28 cellular contexts compared by ENCODE assay signal in the genomic region with DNA sequence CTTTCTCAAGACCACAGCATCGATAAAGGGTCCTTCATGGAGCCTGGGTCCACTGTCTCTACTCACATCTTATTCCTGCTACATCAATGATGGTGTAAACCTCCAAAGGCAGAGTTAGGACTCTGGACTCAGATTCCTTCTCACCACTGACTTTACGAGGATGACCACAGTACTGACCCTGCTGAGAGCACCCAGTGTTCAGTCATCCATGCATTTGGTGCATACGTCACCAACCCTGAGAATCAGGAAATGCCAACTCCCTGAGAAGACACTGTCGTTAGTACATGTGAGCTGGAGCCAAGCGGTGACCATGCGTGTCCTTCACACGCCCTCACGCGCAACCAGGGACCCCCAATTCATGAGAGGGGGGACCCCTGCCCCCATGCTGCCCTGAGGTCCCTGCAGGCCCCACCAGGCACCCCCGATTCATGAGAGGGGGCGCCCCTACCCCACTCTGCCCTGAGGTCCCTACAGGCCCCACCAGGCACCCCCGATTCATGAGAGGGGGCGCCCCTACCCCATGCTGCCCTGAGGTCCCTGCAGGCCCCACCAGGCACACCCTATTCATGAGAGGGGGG.
DNase-seq lines count a peak whose midpoint lies in the region; ATAC-seq, FAIRE-seq and TF ChIP-seq lines count a peak whose summit lies in the region.
"Had no signal": no experiment of that assay in that cellular context is flagged by ENCODE, and none has a peak within 500 bp of the region (broad histone marks: within the 10 kb centered on the region; RNA-seq: fewer than 3 reads in every experiment).

No MANE protein-coding gene starts in this region.

- CTCF ChIA-PET in HepG2 (lab: Yijun Ruan, JAX; ENCODE audit: low intra/inter-chr PET ratio, low total read pairs), result no interaction called here

- H3K36me3 Mint-ChIP-seq in T-helper 17 cell (ENCODE audit: low read depth), result no peaks in the 10 kb centered on the region
- H3K36me3 Mint-ChIP-seq: activated naive CD4-positive, alpha-beta T cell treated with anti-CD3 and anti-CD28 coated beads, Interleukin-2, amount 10 ng/mL, durations not matched to agents 7 days and 5 days had no signal

- H3K27ac Mint-ChIP-seq in T-helper 17 cell, result peak overlapping the region; percentile 24
- H3K27ac Mint-ChIP-seq: activated naive CD4-positive, alpha-beta T cell treated with anti-CD3 and anti-CD28 coated beads, Interleukin-2, amount 10 ng/mL, durations not matched to agents 7 days and 5 days; activated T-cell treated with anti-CD3 and anti-CD28 coated beads, Interleukin-2, amount 50 U/mL, for 72 hours; B cell; stimulated activated naive CD8-positive, alpha-beta T cell treated with anti-CD3 and anti-CD28 coated beads, Interleukin-15, Interleukin-2, amounts not matched to agents 100 ng/mL and 50 ng/mL, for 24 hours had no signal

- FAIRE-seq in HepG2 (lab: Jason Lieb, UNC) (no peak), kidney (lab: Jason Lieb, UNC) (no peak)
- FAIRE-seq: GM12892, GM19239, keratinocyte had no signal

- ATAC-seq in HepG2 (no peak), right lobe of liver (no peak), T-helper 17 cell (no peak), upper lobe of right lung (no peak)
- ATAC-seq: activated CD4-positive, CD25-positive, alpha-beta regulatory T cell treated with anti-CD3 and anti-CD28 coated beads, Interleukin-2, amount 50 U/mL, for 24 hours; activated T-cell treated with anti-CD3 and anti-CD28 coated beads, Interleukin-2, amount 50 U/mL, for 72 hours; gastroesophageal sphincter had no signal

- H3K9ac ChIP-seq in HepG2 (ENCODE audit: insufficient read depth, low read depth, low read length) (no peak overlapping the region), kidney (ENCODE audit: low read length in 2 of 2) (no peak overlapping the region)

- BruUV-seq in HepG2 (replicated peaks; lab: Mats Ljungman, UMichigan), result no TSS peak

- intact Hi-C loops in HepG2 (cut with micrococcal nuclease; ENCODE audit: unreplicated experiment) (no loop called here), right lobe of liver (cut with DNase I) (no loop called here), kidney (cut with DNase I) (no loop called here), upper lobe of right lung (cut with DNase I) (no loop called here), ascending aorta (cut with DNase I) (no loop called here)

- peaks cover 4% of the 10 kb centered on the region for H3K4me1 Mint-ChIP-seq in T-helper 17 cell
- H3K4me1 Mint-ChIP-seq: activated naive CD4-positive, alpha-beta T cell treated with anti-CD3 and anti-CD28 coated beads, Interleukin-2, amount 10 ng/mL, durations not matched to agents 7 days and 5 days had no signal

- H3K4me2 ChIP-seq in HepG2 (ENCODE audit: low read depth, low read length), result no peak overlapping the region

- WGBS in HepG2 (ENCODE audit: low lambda C conversion rate), result 33% methylated on average over 9 of the region's 13 CpGs
- 66% methylated on average over 3 of the region's 13 CpGs for WGBS in right lobe of liver (ENCODE audit: insufficient coverage, low coverage, low lambda C conversion rate, missing lambda C conversion rate)

- no peak overlapping the region for H2AFZ ChIP-seq in HepG2 (ENCODE audit: low read length)

- no peaks in the 10 kb centered on the region for H3K36me3 ChIP-seq in HepG2 (replicated peaks in 1 of 2; ENCODE audit: control insufficient read depth in 1 of 2, insufficient read depth in 2 of 2, low read length in 2 of 2)
- no peaks in the 10 kb centered on the region for H3K36me3 ChIP-seq in right lobe of liver
- H3K36me3 ChIP-seq in kidney (ENCODE audit: control insufficient read depth in 1 of 2, insufficient read depth in 2 of 2, low read length in 2 of 2), result no peaks in the 10 kb centered on the region
- no peaks in the 10 kb centered on the region for H3K36me3 ChIP-seq in upper lobe of right lung
- H3K36me3 ChIP-seq in ascending aorta, result no peaks in the 10 kb centered on the region
- H3K36me3 ChIP-seq: gastroesophageal sphincter, tibial nerve had no signal

- no peak overlapping the region for H3K27ac ChIP-seq in HepG2 (ENCODE audit: extremely low read length, insufficient read depth, low read length)
- no peak overlapping the region for H3K27ac ChIP-seq in right lobe of liver
- no peak overlapping the region for H3K27ac ChIP-seq in kidney (ENCODE audit: low read depth in 2 of 2, low read length in 2 of 2)
- no peak overlapping the region for H3K27ac ChIP-seq in upper lobe of right lung
- no peak overlapping the region for H3K27ac ChIP-seq in ascending aorta
- H3K27ac ChIP-seq: 22Rv1, gastroesophageal sphincter, tibial nerve had no signal

- no peak for DNase-seq in HepG2 (ENCODE audit: low spot score)
- no peak for DNase-seq in right lobe of liver
- DNase-seq in T-helper 17 cell, result no peak
- DNase-seq in kidney, result peak; percentile 48
- DNase-seq in upper lobe of right lung, result peak; percentile 45
- DNase-seq in SIG-M5 (lab: John Stamatoyannopoulos, UW), result no peak
- no peak for DNase-seq in ascending aorta (ENCODE audit: low spot score in 2 of 2)
- DNase-seq in effector CD4-positive, alpha-beta T cell, result no peak
- DNase-seq: activated CD8-positive, alpha-beta memory T cell treated with anti-CD3 and anti-CD28 coated beads for 24 hours; activated naive CD4-positive, alpha-beta T cell treated with anti-CD3 and anti-CD28 coated beads, Interleukin-2, amount 10 ng/mL, durations not matched to agents 7 days and 5 days; activated T-cell treated with anti-CD3 and anti-CD28 coated beads, Interleukin-2, amount 50 U/mL, for 72 hours; amygdala; cerebellar nuclear complex; DMS79; mammary epithelial cell; MM.1S; NCI-H1436 treated with DMSO at 0.1 percent for 48 hours; NCI-H510A treated with DMSO at 0.1 percent for 48 hours; nucleus accumbens had no signal

- no peaks in the 10 kb centered on the region for H3K9me3 ChIP-seq in HepG2 (ENCODE audit: low read length)
- H3K9me3 ChIP-seq in right lobe of liver, result no peaks in the 10 kb centered on the region
- H3K9me3 ChIP-seq in T-helper 17 cell (ENCODE audit: control insufficient read depth, low read length, poor library complexity, severe bottlenecking), result no peaks in the 10 kb centered on the region
- H3K9me3 ChIP-seq in kidney (ENCODE audit: control insufficient read depth in 1 of 2, low read length in 2 of 2), result no peaks in the 10 kb centered on the region
- no peaks in the 10 kb centered on the region for H3K9me3 ChIP-seq in upper lobe of right lung
- no peaks in the 10 kb centered on the region for H3K9me3 ChIP-seq in ascending aorta

- H3K27me3 Mint-ChIP-seq in T-helper 17 cell, result no peaks in the 10 kb centered on the region
- H3K27me3 Mint-ChIP-seq: activated naive CD4-positive, alpha-beta T cell treated with anti-CD3 and anti-CD28 coated beads, Interleukin-2, amount 10 ng/mL, durations not matched to agents 7 days and 5 days; B cell; stimulated activated naive CD8-positive, alpha-beta T cell treated with anti-CD3 and anti-CD28 coated beads, Interleukin-15, Interleukin-2, amounts not matched to agents 100 ng/mL and 50 ng/mL, for 24 hours had no signal

- H3K4me3 Mint-ChIP-seq in T-helper 17 cell, result no peak overlapping the region
- H3K4me3 Mint-ChIP-seq: activated naive CD4-positive, alpha-beta T cell treated with anti-CD3 and anti-CD28 coated beads, Interleukin-2, amount 10 ng/mL, durations not matched to agents 7 days and 5 days; activated T-cell treated with anti-CD3 and anti-CD28 coated beads, Interleukin-2, amount 50 U/mL, for 72 hours; B cell; stimulated activated naive CD8-positive, alpha-beta T cell treated with anti-CD3 and anti-CD28 coated beads, Interleukin-15, Interleukin-2, amounts not matched to agents 100 ng/mL and 50 ng/mL, for 24 hours had no signal

- TF ChIP-seq RAD21 in HepG2 (CRISPR knock-in tag; IDR thresholded peaks at IDR 0.05), result no peak

- TF ChIP-seq CTCF in HepG2 (CRISPR knock-in tag; IDR thresholded peaks at IDR 0.05) (no peak), right lobe of liver (IDR thresholded peaks at IDR 0.05) (no peak), kidney (IDR thresholded peaks at IDR 0.05; ENCODE audit: borderline replicate concordance, extremely low read depth, insufficient read depth) (no peak), upper lobe of right lung (IDR thresholded peaks at IDR 0.05) (no peak), ascending aorta (IDR thresholded peaks at IDR 0.05) (no peak)

- TF ChIP-seq POLR2A in HepG2 (IDR thresholded peaks at IDR 0.05; ENCODE audit: insufficient read depth in 1 of 2, low read depth in 2 of 2, low read length in 2 of 2), result no peak
- no peak for TF ChIP-seq POLR2A in right lobe of liver (IDR thresholded peaks at IDR 0.05)

- in situ Hi-C loops in HepG2 (cut with HindIII; ENCODE audit: extremely low pct_ligation_motif_present, low pct_unique_long_range_greater_than_20kb), result no loop called here

- H3K4me3 ChIP-seq in HepG2 (replicated peaks in 1 of 3; ENCODE audit: insufficient read depth in 1 of 3, low read depth in 2 of 3, low read length in 3 of 3), result no peak overlapping the region
- no peak overlapping the region for H3K4me3 ChIP-seq in right lobe of liver
- H3K4me3 ChIP-seq in kidney (ENCODE audit: low read length in 2 of 2), result no peak overlapping the region
- H3K4me3 ChIP-seq in upper lobe of right lung, result no peak overlapping the region
- no peak overlapping the region for H3K4me3 ChIP-seq in ascending aorta
- H3K4me3 ChIP-seq: gastroesophageal sphincter, tibial nerve had no signal

- H3K27me3 ChIP-seq in HepG2 (ENCODE audit: control insufficient read depth in 1 of 2, insufficient read depth in 2 of 2, low read length in 2 of 2) (peaks cover 3 to 34% of the 10 kb centered on the region in 2 experiments; a peak in 3 of 5 replicates), right lobe of liver (no peaks in the 10 kb centered on the region), upper lobe of right lung (no peaks in the 10 kb centered on the region), ascending aorta (no peaks in the 10 kb centered on the region)
- H3K27me3 ChIP-seq: tibial nerve had no signal

- POLR2A ChIA-PET in HepG2 (lab: Yijun Ruan, JAX), result no interaction called here

- H4K20me1 ChIP-seq in HepG2 (ENCODE audit: insufficient read depth, low read length), result no peaks in the 10 kb centered on the region

- H3K79me2 ChIP-seq in HepG2 (ENCODE audit: insufficient read depth, low read length), result no peaks in the 10 kb centered on the region

- H3K4me1 ChIP-seq in HepG2 (ENCODE audit: insufficient read depth, low read length), result no peaks in the 10 kb centered on the region
- no peaks in the 10 kb centered on the region for H3K4me1 ChIP-seq in right lobe of liver
- H3K4me1 ChIP-seq in kidney (ENCODE audit: control insufficient read depth in 1 of 2, insufficient read depth in 1 of 2, low read depth in 1 of 2, low read length in 2 of 2), result peaks cover 0 to 2% of the 10 kb centered on the region in 2 donors
- H3K4me1 ChIP-seq in upper lobe of right lung, result peaks cover 8% of the 10 kb centered on the region
- H3K4me1 ChIP-seq in ascending aorta, result no peaks in the 10 kb centered on the region
- H3K4me1 ChIP-seq: gastroesophageal sphincter, tibial nerve had no signal

- TF ChIP-seq EP300 in HepG2 (IDR thresholded peaks at IDR 0.05; ENCODE audit: low read depth in 2 of 2, low read length in 2 of 2) (no peak), HepG2 (CRISPR knock-in tag; IDR thresholded peaks at IDR 0.05; ENCODE audit: borderline replicate concordance) (no peak)

TF ChIP-seq in HepG2, 621 proteins besides CTCF, POLR2A, EP300 and RAD21 (continues in another document):
- TF ChIP-seq CREB1 (IDR thresholded peaks at IDR 0.05) (peak; percentile 84), CREB1 (CRISPR knock-in tag; IDR thresholded peaks at IDR 0.05) (no peak)

Comparison
In these comparisons a context has a peak if more than half of its experiments do, and no peak if none do; other contexts are left out.
1. DNase-seq: peak in kidney (single experiment) and upper lobe of right lung (single experiment); none in HepG2 (single experiment), right lobe of liver (0 of 3), T-helper 17 cell (0 of 3), SIG-M5 (single experiment), ascending aorta (0 of 2) and effector CD4-positive, alpha-beta T cell (single experiment).